21 cellular contexts compared by ENCODE assay signal in the genomic region with DNA sequence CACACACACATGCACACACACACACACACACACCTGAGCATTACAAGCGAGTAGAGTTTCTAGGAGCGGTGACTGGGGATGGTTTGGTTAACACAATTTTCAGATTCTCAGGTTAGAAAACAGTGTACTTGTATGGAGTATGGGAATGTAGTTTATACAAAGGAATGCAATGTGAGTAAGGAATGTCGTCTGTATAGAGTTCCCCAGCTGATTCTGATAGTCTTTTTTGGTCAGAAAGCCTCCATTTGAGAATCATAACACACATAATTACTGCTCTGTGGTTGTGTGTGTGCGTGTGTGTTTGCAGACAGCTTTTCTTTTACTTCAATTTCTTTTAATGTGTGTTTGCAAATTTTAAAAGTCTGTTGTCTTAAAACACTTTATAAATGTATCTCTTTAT.
"Had no signal": no experiment of that assay in that cellular context is flagged by ENCODE, and none has a peak within 500 bp of the region (broad histone marks: within the 10 kb centered on the region; RNA-seq: fewer than 3 reads in every experiment).

No MANE protein-coding gene starts in this region.

- H3K9me3 ChIP-seq: esophagus muscularis mucosa, stomach, vagina had no signal

- H3K36me3 Mint-ChIP-seq: activated naive CD8-positive, alpha-beta T cell treated with anti-CD3 and anti-CD28 coated beads for 36 hours had no signal

- H3K4me3 ChIP-seq: esophagus muscularis mucosa, hepatocyte, lung, stomach, vagina had no signal

- H3K9me3 Mint-ChIP-seq: activated naive CD8-positive, alpha-beta T cell treated with anti-CD3 and anti-CD28 coated beads for 36 hours; activated T-helper 1 cell treated with anti-CD3 and anti-CD28 coated beads, Interleukin-12 subunit alpha, Interleukin-12 subunit beta, Interleukin-2, Interleukin-4 antibody, amounts not matched to agents 30 ng/mL and 10 ng/mL and 1 ng/mL, durations not matched to agents 14 hours and 24 hours and 36 hours; central memory CD8-positive, alpha-beta T cell; nephron progenitor cell had no signal

- H3K4me1 Mint-ChIP-seq: activated naive CD8-positive, alpha-beta T cell treated with anti-CD3 and anti-CD28 coated beads for 36 hours; central memory CD8-positive, alpha-beta T cell; nephron progenitor cell; T-helper 17 cell had no signal

- H3K4me1 ChIP-seq: esophagus muscularis mucosa, stomach, vagina had no signal

- H3K27me3 Mint-ChIP-seq: activated naive CD8-positive, alpha-beta T cell treated with anti-CD3 and anti-CD28 coated beads for 36 hours; central memory CD8-positive, alpha-beta T cell; T-helper 17 cell had no signal

- H3K27me3 ChIP-seq: esophagus muscularis mucosa, hepatocyte, stomach, vagina had no signal

- H3K27ac Mint-ChIP-seq: activated naive CD8-positive, alpha-beta T cell treated with anti-CD3 and anti-CD28 coated beads for 36 hours; activated T-helper 1 cell treated with anti-CD3 and anti-CD28 coated beads, Interleukin-12 subunit alpha, Interleukin-12 subunit beta, Interleukin-2, Interleukin-4 antibody, amounts not matched to agents 30 ng/mL and 10 ng/mL and 1 ng/mL, durations not matched to agents 14 hours and 24 hours and 36 hours; nephron progenitor cell; T-helper 17 cell had no signal

- H3K27ac ChIP-seq: esophagus muscularis mucosa, hepatocyte, stomach, vagina had no signal

- DNase-seq: activated CD4-positive, alpha-beta T cell treated with anti-CD3 and anti-CD28 coated beads, Interleukin-2, amount 50 U/mL, for 4 hours; activated naive CD8-positive, alpha-beta T cell treated with anti-CD3 and anti-CD28 coated beads for 36 hours; activated T-cell treated with anti-CD3 and anti-CD28 coated beads for 4 hours; cortex of kidney; effector CD4-positive, alpha-beta T cell; islet precursor cell; left colon; nephron progenitor cell; occipital lobe; posterior cingulate gyrus; retina; stimulated activated CD4-positive, alpha-beta T cell treated with anti-CD3 and anti-CD28 coated beads, Interleukin-15, amount 100 ng/mL, for 24 hours; stimulated activated CD4-positive, alpha-beta T cell treated with anti-CD3 and anti-CD28 coated beads, Interleukin-2, amount 100 ng/mL, for 48 hours; stomach; T-helper 17 cell had no signal

- H3K4me3 Mint-ChIP-seq: activated naive CD8-positive, alpha-beta T cell treated with anti-CD3 and anti-CD28 coated beads for 36 hours; activated T-helper 1 cell treated with anti-CD3 and anti-CD28 coated beads, Interleukin-12 subunit alpha, Interleukin-12 subunit beta, Interleukin-2, Interleukin-4 antibody, amounts not matched to agents 30 ng/mL and 10 ng/mL and 1 ng/mL, durations not matched to agents 14 hours and 24 hours and 36 hours; central memory CD8-positive, alpha-beta T cell; nephron progenitor cell; T-helper 17 cell had no signal
